In genomic region chr15:26864664-26865191, GRCh38 we compare ENCODE assay signal across 8 cellular contexts. TPM values are rescaled to one million over a fixed set of nuclear protein-coding genes. Genes with fewer than 3 reads are reported as not detected.
DNase-seq lines count a peak whose midpoint lies in the region; ATAC-seq, FAIRE-seq and TF ChIP-seq lines count a peak whose summit lies in the region.
"Had no signal": no experiment of that assay in that cellular context is flagged by ENCODE, and none has a peak within 500 bp of the region (broad histone marks: within the 10 kb centered on the region; RNA-seq: fewer than 3 reads in every experiment).

No MANE protein-coding gene starts in this region.

- no peak overlapping the region for H3K4me3 Mint-ChIP-seq in T-cell

- ATAC-seq in T-cell (replicated peaks in 1 of 4) = no peak

- H3K4me3 ChIP-seq in astrocyte of the cerebellum (ENCODE audit: low read depth, low read length) = no peak overlapping the region

- in situ Hi-C loops in astrocyte of the cerebellum (cut with HindIII; ENCODE audit: low sequenced_read_pairs) = no loop called here

- TF ChIP-seq CTCF in GM12873 (IDR thresholded peaks at IDR 0.05; ENCODE audit: insufficient read depth, low read depth, low read length, missing control alignments) (peak; percentile 36), astrocyte of the cerebellum (IDR thresholded peaks at IDR 0.05; ENCODE audit: low read depth, low read length, missing control alignments) (peak; percentile 64)

- peaks cover 0 to 5% (median 0%) of the 10 kb centered on the region in 3 donors for H3K9me3 Mint-ChIP-seq in T-cell

- no peak for FAIRE-seq in urothelium cell line (lab: Jason Lieb, UNC)

- peak; percentile 15 for DNase-seq in NCI-H2029 (lab: John Stamatoyannopoulos, UW)
- DNase-seq in astrocyte of the cerebellum (ENCODE audit: low read depth) = peak; percentile 33
- DNase-seq in kidney glomerular epithelial cell (lab: John Stamatoyannopoulos, UW) = peak; percentile 21
- peak; percentile 65 for DNase-seq in urothelium cell line (ENCODE audit: low spot score)
- DNase-seq in T-cell = no peak
- DNase-seq in T-helper 9 cell = no peak

- no peaks in the 10 kb centered on the region for H3K36me3 Mint-ChIP-seq in T-cell

- no peaks in the 10 kb centered on the region for H3K4me1 Mint-ChIP-seq in T-cell

- POLR2A ChIA-PET in T-cell (lab: Charles Lee) = no interaction called here

- CTCF ChIA-PET in T-cell (lab: Charles Lee) = no interaction called here

- H3K27ac Mint-ChIP-seq in T-cell = no peak overlapping the region

- H3K27me3 Mint-ChIP-seq in T-cell = peaks cover 23% of the 10 kb centered on the region in 2 donors

RNA-seq across cellular contexts. Expression of gene GABRA5, which starts 2.1 kb away (rescaled TPM):
- not detected for total RNA-seq in T-cell
- total RNA-seq: T-helper 2 cell treated with Interferon-gamma antibody and Interleukin-4, amounts not matched to agents 100 ng/mL and 5 ng/mL, for 36 hours had no signal

Comparison
In these comparisons a context has a peak if more than half of its experiments do, and no peak if none do; other contexts are left out.
1. DNase-seq: peak in NCI-H2029 (single experiment), astrocyte of the cerebellum (single experiment), kidney glomerular epithelial cell (single experiment) and urothelium cell line (single experiment); none in T-cell (0 of 34) and T-helper 9 cell (single experiment).